Comparison of ENCODE assay signal across 8 cellular contexts in the genomic region with DNA sequence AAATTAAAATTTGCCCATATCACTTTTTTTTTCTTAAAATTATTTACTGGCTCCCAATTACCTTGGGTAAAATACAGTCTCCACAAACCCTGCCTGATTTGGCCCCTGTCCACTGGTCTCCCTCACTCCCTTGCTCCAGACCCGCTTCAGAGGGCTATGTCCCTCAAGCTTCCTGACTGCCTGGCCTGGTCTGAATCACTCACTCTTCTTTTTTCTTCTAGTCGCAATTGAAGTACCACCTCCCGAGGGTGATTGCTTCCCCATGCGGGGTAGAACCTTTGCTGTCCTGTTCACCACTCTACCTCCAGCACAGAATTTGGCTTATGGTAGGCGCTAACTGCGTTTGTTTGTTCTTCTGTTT. TPM values are rescaled to one million over a fixed set of nuclear protein-coding genes. Genes with fewer than 3 reads are reported as not detected.
DNase-seq lines count a peak whose midpoint lies in the region; ATAC-seq, FAIRE-seq and TF ChIP-seq lines count a peak whose summit lies in the region.

No MANE protein-coding gene starts in this region.

- H3K27ac ChIP-seq in ACC112 (ENCODE audit: low read depth, low read length) (peak overlapping the region; percentile 75), mucosa of rectum (ENCODE audit: low read depth in 2 of 2, low read length in 2 of 2) (peak overlapping the region; percentile 96)

- no peaks in the 10 kb centered on the region for H3K9me3 Mint-ChIP-seq in HFFc6

- no peaks in the 10 kb centered on the region for H3K36me3 ChIP-seq in ACC112 (ENCODE audit: insufficient read depth, low read length)
- H3K36me3 ChIP-seq in bronchial epithelial cell (ENCODE audit: control insufficient read depth, insufficient read depth, low read length), result peaks cover 3% of the 10 kb centered on the region
- peaks cover 11 to 17% of the 10 kb centered on the region in 2 donors for H3K36me3 ChIP-seq in mucosa of rectum (ENCODE audit: control insufficient read depth in 2 of 2, insufficient read depth in 2 of 2, low read length in 2 of 2)

- H3K4me3 Mint-ChIP-seq in HFFc6, result peak overlapping the region; percentile 90

- ATAC-seq in GM19397 (IDR thresholded peaks at IDR 0.05; ENCODE audit: unreplicated experiment), result no peak

- no peaks in the 10 kb centered on the region; the same call in none of the 2 replicates for H3K27me3 Mint-ChIP-seq in HFFc6 (ENCODE audit: insufficient read depth)

- peak overlapping the region; percentile 88 for H3K27ac Mint-ChIP-seq in HFFc6

- peak overlapping the region; percentile 89 for H3K4me3 ChIP-seq in ACC112 (ENCODE audit: low read depth, low read length)
- peak overlapping the region; percentile 48 for H3K4me3 ChIP-seq in bronchial epithelial cell (ENCODE audit: low read depth, low read length)
- peak overlapping the region; percentile 83 to 96 for H3K4me3 ChIP-seq in mucosa of rectum (ENCODE audit: low read length in 2 of 2)

- H3K9me3 ChIP-seq in mucosa of rectum (ENCODE audit: control insufficient read depth in 2 of 2, low read length in 2 of 2), result no peaks in the 10 kb centered on the region

- H3K4me1 ChIP-seq in ACC112 (ENCODE audit: control insufficient read depth, insufficient read depth, low read length, unreplicated experiment) (peaks cover 13% of the 10 kb centered on the region), mucosa of rectum (ENCODE audit: control insufficient read depth in 2 of 2, insufficient read depth in 2 of 2, low read length in 2 of 2) (peaks cover 16 to 17% of the 10 kb centered on the region in 2 donors)

- H2AFZ ChIP-seq in ACC112 (ENCODE audit: low read length, unreplicated experiment), result peak overlapping the region; percentile 97

- H3K9ac ChIP-seq in mucosa of rectum (ENCODE audit: low read depth in 1 of 2, low read length in 2 of 2), result peak overlapping the region; percentile 66 to 81

- TF ChIP-seq CTCF in HFFc6 (IDR thresholded peaks at IDR 0.05) (no peak), bronchial epithelial cell (IDR thresholded peaks at IDR 0.05; ENCODE audit: insufficient read depth, low read length, severe bottlenecking) (no peak)

- H3K36me3 Mint-ChIP-seq in HFFc6 (ENCODE audit: low read depth), result peaks cover 16% of the 10 kb centered on the region

- peaks cover 21% of the 10 kb centered on the region for H3K4me1 Mint-ChIP-seq in HFFc6 (ENCODE audit: low read depth)

- H3K27me3 ChIP-seq in ACC112 (ENCODE audit: insufficient read depth, low read length), result no peaks in the 10 kb centered on the region
- no peaks in the 10 kb centered on the region for H3K27me3 ChIP-seq in bronchial epithelial cell (ENCODE audit: control insufficient read depth, insufficient read depth, low read length)
- H3K27me3 ChIP-seq in mucosa of rectum (ENCODE audit: control insufficient read depth in 2 of 2, insufficient read depth in 2 of 2, low read length in 2 of 2), result no peaks in the 10 kb centered on the region

- DNase-seq in HFFc6 (no peak), bronchial epithelial cell (ENCODE audit: low read depth) (no peak), NCI-H69 (lab: John Stamatoyannopoulos, UW) (no peak)
- DNase-seq in stimulated activated CD4-positive, alpha-beta T cell treated with anti-CD3 and anti-CD28 coated beads, Interleukin-1b, Interleukin-23, amount 100 ng/mL, for 48 hours, result no peak
- no peak for DNase-seq in stimulated activated CD4-positive, alpha-beta T cell treated with anti-CD3 and anti-CD28 coated beads, Interleukin-12 subunit alpha, Interleukin-12 subunit beta, amount 100 ng/mL, for 4 hours

- H3K79me2 ChIP-seq in ACC112 (ENCODE audit: control insufficient read depth, insufficient read depth, low read length, unreplicated experiment), result no peaks in the 10 kb centered on the region

- no peak for FAIRE-seq in bronchial epithelial cell (lab: Jason Lieb, UNC)

RNA-seq across cellular contexts. Expression of a gene that starts 0.6 kb away (rescaled TPM):
- 10 to 100 TPM in 5 of 6 experiments, 1 to 10 TPM in 1; 9.9 to 15.5 (median 12.7) TPM for total RNA-seq in HFFc6 (2021; fragmentation: NEBNext Ultra II Directional; extraction: Animal tissue kit (Norgen Biotek cat#: 25700))
- total RNA-seq in bronchial epithelial cell, result 10.8 TPM in 2 replicates

RNA-seq across cellular contexts. Expression of a gene that starts 11.4 kb away (rescaled TPM):
- 10 to 100 TPM; 51.9 to 67.2 (median 61.0) TPM for total RNA-seq in HFFc6 (2021; fragmentation: NEBNext Ultra II Directional; extraction: Animal tissue kit (Norgen Biotek cat#: 25700))
- total RNA-seq in bronchial epithelial cell, result 32.1 and 62.3 TPM in 2 replicates

RNA-seq across cellular contexts. Expression of a gene that starts 20.2 kb away (rescaled TPM):
- under 1 TPM in 1 of 6 experiments, not detected in 5; 0.26 TPM for total RNA-seq in HFFc6 (2021; fragmentation: NEBNext Ultra II Directional; extraction: Animal tissue kit (Norgen Biotek cat#: 25700))
- not detected in 2 replicates for total RNA-seq in bronchial epithelial cell

RNA-seq across cellular contexts. Expression of a gene that starts 23.3 kb away (rescaled TPM):
- total RNA-seq in HFFc6 (2021; fragmentation: NEBNext Ultra II Directional; extraction: Animal tissue kit (Norgen Biotek cat#: 25700)), result under 1 TPM; 0.09 to 0.51 (median 0.14) TPM
- 0.51 TPM in 1 of 2 replicates, not detected in the other for total RNA-seq in bronchial epithelial cell

RNA-seq across cellular contexts. Expression of a gene that starts 41.9 kb away (rescaled TPM):
- total RNA-seq in HFFc6 (2021; fragmentation: NEBNext Ultra II Directional; extraction: Animal tissue kit (Norgen Biotek cat#: 25700)), result 10 to 100 TPM; 56.9 to 70.3 (median 66.0) TPM
- 26.6 and 34.1 TPM in 2 replicates for total RNA-seq in bronchial epithelial cell
